ENCODE assay signal across 9 cellular contexts in genomic region chr18:70036771-70037452, GRCh38.
DNase-seq lines count a peak whose midpoint lies in the region; ATAC-seq lines count a peak whose summit lies in the region.
"Had no signal": no experiment of that assay in that cellular context is flagged by ENCODE, and none has a peak within 500 bp of the region (broad histone marks: within the 10 kb centered on the region; RNA-seq: fewer than 3 reads in every experiment).

No MANE protein-coding gene starts in this region.

- H3K27me3 ChIP-seq in naive thymus-derived CD4-positive, alpha-beta T cell (ENCODE audit: control insufficient read depth in 2 of 2, insufficient read depth in 2 of 2, low read length in 2 of 2), result no peaks in the 10 kb centered on the region

- peaks cover 0 to 7% (median 0%) of the 10 kb centered on the region in 11 donors for H3K9me3 Mint-ChIP-seq in naive thymus-derived CD4-positive, alpha-beta T cell
- peaks cover 5% of the 10 kb centered on the region for H3K9me3 Mint-ChIP-seq in T-helper 2 cell treated with Interferon-gamma antibody and Interleukin-4, amounts not matched to agents 5 μg/mL and 100 μg/mL, for 36 hours
- peaks cover 9% of the 10 kb centered on the region for H3K9me3 Mint-ChIP-seq in natural killer cell treated with Interleukin-12 subunit alpha and Interleukin-12 subunit beta and Interleukin-15 and Interleukin-18, amount 100 ng/mL, for 72 hours

- no peak overlapping the region for H3K27ac ChIP-seq in naive thymus-derived CD4-positive, alpha-beta T cell (ENCODE audit: low read depth, low read length)
- H3K27ac ChIP-seq: psoas muscle had no signal

- POLR2A ChIA-PET in naive thymus-derived CD4-positive, alpha-beta T cell (lab: Charles Lee), result no interaction called here

- no peak for DNase-seq in naive thymus-derived CD4-positive, alpha-beta T cell
- DNase-seq in NCI-H82 (lab: John Stamatoyannopoulos, UW), result no peak
- no peak for DNase-seq in T-helper 2 cell treated with Interferon-gamma antibody and Interleukin-4, amounts not matched to agents 5 μg/mL and 100 μg/mL, for 36 hours (ENCODE audit: low spot score)
- DNase-seq in natural killer cell treated with Interleukin-12 subunit alpha and Interleukin-12 subunit beta and Interleukin-15 and Interleukin-18, amount 100 ng/mL, for 72 hours (ENCODE audit: low spot score), result no peak
- DNase-seq in effector CD8-positive, alpha-beta T cell (lab: John Stamatoyannopoulos, UW), result no peak
- DNase-seq: psoas muscle had no signal

- H3K27me3 Mint-ChIP-seq in naive thymus-derived CD4-positive, alpha-beta T cell, result no peaks in the 10 kb centered on the region
- no peaks in the 10 kb centered on the region for H3K27me3 Mint-ChIP-seq in T-helper 2 cell treated with Interferon-gamma antibody and Interleukin-4, amounts not matched to agents 5 μg/mL and 100 μg/mL, for 36 hours (ENCODE audit: low read depth)
- H3K27me3 Mint-ChIP-seq in natural killer cell treated with Interleukin-12 subunit alpha and Interleukin-12 subunit beta and Interleukin-15 and Interleukin-18, amount 100 ng/mL, for 72 hours, result no peaks in the 10 kb centered on the region

- peak overlapping the region in 1 of 9 donors; percentile 11 for H3K27ac Mint-ChIP-seq in naive thymus-derived CD4-positive, alpha-beta T cell
- no peak overlapping the region for H3K27ac Mint-ChIP-seq in T-helper 2 cell treated with Interferon-gamma antibody and Interleukin-4, amounts not matched to agents 5 μg/mL and 100 μg/mL, for 36 hours
- no peak overlapping the region for H3K27ac Mint-ChIP-seq in natural killer cell treated with Interleukin-12 subunit alpha and Interleukin-12 subunit beta and Interleukin-15 and Interleukin-18, amount 100 ng/mL, for 72 hours

- CTCF ChIA-PET in naive thymus-derived CD4-positive, alpha-beta T cell (lab: Charles Lee), result no interaction called here

- ATAC-seq in GM18909 (IDR thresholded peaks at IDR 0.05; ENCODE audit: poor library complexity, unreplicated experiment) (peak; percentile 99), GM21786 (IDR thresholded peaks at IDR 0.05; ENCODE audit: unreplicated experiment) (peak; percentile 96), HG03442 (IDR thresholded peaks at IDR 0.05; ENCODE audit: unreplicated experiment) (peak; percentile 98)
- ATAC-seq in naive thymus-derived CD4-positive, alpha-beta T cell, result peak; percentile 16
- no peak for ATAC-seq in natural killer cell treated with Interleukin-12 subunit alpha and Interleukin-12 subunit beta and Interleukin-15 and Interleukin-18, amount 100 ng/mL, for 72 hours
- ATAC-seq: psoas muscle had no signal

- H3K4me1 Mint-ChIP-seq in naive thymus-derived CD4-positive, alpha-beta T cell, result peaks cover 0 to 4% (median 0%) of the 10 kb centered on the region in 7 donors
- H3K4me1 Mint-ChIP-seq in T-helper 2 cell treated with Interferon-gamma antibody and Interleukin-4, amounts not matched to agents 5 μg/mL and 100 μg/mL, for 36 hours (ENCODE audit: low read depth), result no peaks in the 10 kb centered on the region
- peaks cover 0 to 3% of the 10 kb centered on the region in 2 donors for H3K4me1 Mint-ChIP-seq in natural killer cell treated with Interleukin-12 subunit alpha and Interleukin-12 subunit beta and Interleukin-15 and Interleukin-18, amount 100 ng/mL, for 72 hours (ENCODE audit: low read depth in 2 of 2)

- H3K36me3 Mint-ChIP-seq in naive thymus-derived CD4-positive, alpha-beta T cell, result peaks cover 10 to 93% (median 56%) of the 10 kb centered on the region in 5 donors
- peaks cover 30% of the 10 kb centered on the region for H3K36me3 Mint-ChIP-seq in T-helper 2 cell treated with Interferon-gamma antibody and Interleukin-4, amounts not matched to agents 5 μg/mL and 100 μg/mL, for 36 hours (ENCODE audit: low read depth)
- peaks cover 55% of the 10 kb centered on the region for H3K36me3 Mint-ChIP-seq in natural killer cell treated with Interleukin-12 subunit alpha and Interleukin-12 subunit beta and Interleukin-15 and Interleukin-18, amount 100 ng/mL, for 72 hours

- no peaks in the 10 kb centered on the region for H3K9me3 ChIP-seq in naive thymus-derived CD4-positive, alpha-beta T cell (ENCODE audit: control insufficient read depth in 2 of 3, low read length in 3 of 3)
- H3K9me3 ChIP-seq: psoas muscle had no signal

- intact Hi-C loops in naive thymus-derived CD4-positive, alpha-beta T cell (cut with micrococcal nuclease), result no loop called here

- H3K36me3 ChIP-seq in naive thymus-derived CD4-positive, alpha-beta T cell (ENCODE audit: control insufficient read depth in 2 of 3, insufficient read depth in 3 of 3, low read length in 3 of 3), result peaks cover 0 to 7% (median 0%) of the 10 kb centered on the region in 3 experiments

- no peak overlapping the region for H3K4me3 Mint-ChIP-seq in naive thymus-derived CD4-positive, alpha-beta T cell
- H3K4me3 Mint-ChIP-seq in T-helper 2 cell treated with Interferon-gamma antibody and Interleukin-4, amounts not matched to agents 5 μg/mL and 100 μg/mL, for 36 hours, result no peak overlapping the region
- H3K4me3 Mint-ChIP-seq in natural killer cell treated with Interleukin-12 subunit alpha and Interleukin-12 subunit beta and Interleukin-15 and Interleukin-18, amount 100 ng/mL, for 72 hours, result no peak overlapping the region

- H3K4me3 ChIP-seq in naive thymus-derived CD4-positive, alpha-beta T cell (ENCODE audit: low read length), result no peak overlapping the region
- H3K4me3 ChIP-seq: psoas muscle had no signal

- no peaks in the 10 kb centered on the region for H3K4me1 ChIP-seq in naive thymus-derived CD4-positive, alpha-beta T cell (ENCODE audit: control insufficient read depth in 2 of 2, insufficient read depth in 2 of 2, low read length in 2 of 2)
- H3K4me1 ChIP-seq: psoas muscle had no signal

Comparison
In these comparisons a context has a peak if more than half of its experiments do, and no peak if none do; other contexts are left out.
1. ATAC-seq: peak in GM18909 (single experiment), GM21786 (single experiment), HG03442 (single experiment) and naive thymus-derived CD4-positive, alpha-beta T cell (single experiment); none in natural killer cell treated with Interleukin-12 subunit alpha and Interleukin-12 subunit beta and Interleukin-15 and Interleukin-18, amount 100 ng/mL, for 72 hours (0 of 2).